Comparison of ENCODE assay signal across 8 cellular contexts in genomic region chr7:29194206-29194593, GRCh38. TPM values are rescaled to one million over a fixed set of nuclear protein-coding genes. Genes with fewer than 3 reads are reported as not detected.
A peak's percentile ranks its signal among the peaks of the same experiment; 100 is the strongest.
DNase-seq lines count a peak whose midpoint lies in the region; ATAC-seq and TF ChIP-seq lines count a peak whose summit lies in the region.

No MANE protein-coding gene starts in this region.

- H3K79me2 ChIP-seq in GM23338 (replicated peaks; ENCODE audit: insufficient read depth) (no peaks in the 10 kb centered on the region), PC-3 (ENCODE audit: low read length) (no peaks in the 10 kb centered on the region)

- H3K4me1 Mint-ChIP-seq in GM23338 = peaks cover 50% of the 10 kb centered on the region
- peaks cover 37 to 39% of the 10 kb centered on the region in 2 donors for H3K4me1 Mint-ChIP-seq in natural killer cell treated with Interleukin-12 subunit alpha and Interleukin-12 subunit beta and Interleukin-15 and Interleukin-18, amount 100 ng/mL, for 72 hours (ENCODE audit: low read depth in 2 of 2)

- ATAC-seq in GM23338 (peak; percentile 39), PC-3 (peak; percentile 9), HG02981 (IDR thresholded peaks at IDR 0.05; ENCODE audit: unreplicated experiment) (no peak)
- peak in 1 of 2 donors; percentile 2 for ATAC-seq in natural killer cell treated with Interleukin-12 subunit alpha and Interleukin-12 subunit beta and Interleukin-15 and Interleukin-18, amount 100 ng/mL, for 72 hours

- H3K27ac Mint-ChIP-seq in GM23338 = no peak overlapping the region
- no peak overlapping the region for H3K27ac Mint-ChIP-seq in natural killer cell treated with Interleukin-12 subunit alpha and Interleukin-12 subunit beta and Interleukin-15 and Interleukin-18, amount 100 ng/mL, for 72 hours

- TF ChIP-seq CTCF in GM23338 (conservative IDR thresholded peaks at IDR 0.05; ENCODE audit: low read depth in 2 of 2) (no peak), PC-3 (conservative IDR thresholded peaks at IDR 0.05; ENCODE audit: low read depth, low read length) (no peak), epithelial cell of proximal tubule (conservative IDR thresholded peaks at IDR 0.05; ENCODE audit: low read depth, low read length) (no peak)

- peaks cover 79% of the 10 kb centered on the region for H3K27me3 ChIP-seq in GM23338 (ENCODE audit: insufficient read depth)
- no peaks in the 10 kb centered on the region for H3K27me3 ChIP-seq in PC-3 (ENCODE audit: low read length)

- DNase-seq in GM23338 (ENCODE audit: low spot score) (peak; percentile 62), PC-3 (no peak), epithelial cell of proximal tubule (ENCODE audit: low read depth) (no peak), DMS153 treated with DMSO at 0.1 percent for 48 hours (lab: John Stamatoyannopoulos, UW; ENCODE audit: unreplicated experiment) (no peak), cerebellar nuclear complex (lab: John Stamatoyannopoulos, UW) (no peak), NOMO-1 (lab: John Stamatoyannopoulos, UW; ENCODE audit: unreplicated experiment in 2 of 2) (no peak)
- DNase-seq in natural killer cell treated with Interleukin-12 subunit alpha and Interleukin-12 subunit beta and Interleukin-15 and Interleukin-18, amount 100 ng/mL, for 72 hours (ENCODE audit: low spot score) = no peak

- H2AFZ ChIP-seq in GM23338 (0 out of 2 replicates have a peak overlapping the region, but pooled peaks have one; percentile 50), PC-3 (ENCODE audit: low read length) (peak overlapping the region; percentile 93)

- no TSS peak for BruUV-seq in PC-3 (replicated peaks; lab: Mats Ljungman, UMichigan)

- no peak overlapping the region for H3K27ac ChIP-seq in GM23338 (ENCODE audit: low read depth)
- H3K27ac ChIP-seq in PC-3 (ENCODE audit: low read length) = no peak overlapping the region

- CTCF ChIA-PET in PC-3 (lab: Charles Lee) = no interaction called here

- no peaks in the 10 kb centered on the region for H3F3A ChIP-seq in GM23338 (replicated peaks; ENCODE audit: low read depth)
- H3F3A ChIP-seq in PC-3 (ENCODE audit: low read length, unreplicated experiment) = no peaks in the 10 kb centered on the region

- H3K27me3 Mint-ChIP-seq in GM23338 (ENCODE audit: insufficient read depth, low read depth, poor library complexity) = peaks cover 61% of the 10 kb centered on the region
- peaks cover 15 to 18% of the 10 kb centered on the region in 2 donors for H3K27me3 Mint-ChIP-seq in natural killer cell treated with Interleukin-12 subunit alpha and Interleukin-12 subunit beta and Interleukin-15 and Interleukin-18, amount 100 ng/mL, for 72 hours

- intact Hi-C loops in PC-3 (cut with micrococcal nuclease) = loop anchor here (10.0 kb wide), 1 partner anchor 411 kb away; no protein-coding TSS in a partner anchor

- H3K36me3 ChIP-seq in GM23338 (ENCODE audit: insufficient read depth) = no peaks in the 10 kb centered on the region
- H3K36me3 ChIP-seq in PC-3 (ENCODE audit: low read depth, low read length) = no peaks in the 10 kb centered on the region

- peaks cover 47% of the 10 kb centered on the region for H3K4me1 ChIP-seq in GM23338 (ENCODE audit: insufficient read depth)
- peaks cover 18% of the 10 kb centered on the region for H3K4me1 ChIP-seq in PC-3 (ENCODE audit: insufficient read depth, low read length)

- H3K9me3 ChIP-seq in PC-3 (ENCODE audit: low read length) = no peaks in the 10 kb centered on the region

- H3K9me2 ChIP-seq in GM23338 (ENCODE audit: insufficient read depth) = no peaks in the 10 kb centered on the region
- H3K9me2 ChIP-seq in PC-3 (replicated peaks; ENCODE audit: low read length) = no peaks in the 10 kb centered on the region

- H3K36me3 Mint-ChIP-seq in GM23338 (ENCODE audit: low read depth) = no peaks in the 10 kb centered on the region; the same call in 2 of the 3 replicates
- no peaks in the 10 kb centered on the region for H3K36me3 Mint-ChIP-seq in natural killer cell treated with Interleukin-12 subunit alpha and Interleukin-12 subunit beta and Interleukin-15 and Interleukin-18, amount 100 ng/mL, for 72 hours

- H4K20me1 ChIP-seq in GM23338 (replicated peaks; ENCODE audit: insufficient read depth) (no peaks in the 10 kb centered on the region), PC-3 (ENCODE audit: low read length) (no peaks in the 10 kb centered on the region)

- H3K4me2 ChIP-seq in GM23338 = peak overlapping the region; percentile 88
- peak overlapping the region; percentile 92 for H3K4me2 ChIP-seq in PC-3 (ENCODE audit: low read length)

- peak overlapping the region; percentile 74 for H3K4me3 Mint-ChIP-seq in GM23338
- peak overlapping the region; percentile 92 for H3K4me3 Mint-ChIP-seq in natural killer cell treated with Interleukin-12 subunit alpha and Interleukin-12 subunit beta and Interleukin-15 and Interleukin-18, amount 100 ng/mL, for 72 hours

- H3K9ac ChIP-seq in PC-3 (ENCODE audit: low read length) = peak overlapping the region; percentile 47

- H3K4me3 ChIP-seq in GM23338 = peak overlapping the region; percentile 76
- peak overlapping the region; percentile 93 for H3K4me3 ChIP-seq in PC-3 (ENCODE audit: low read length)
- H3K4me3 ChIP-seq in epithelial cell of proximal tubule (ENCODE audit: low read depth, low read length) = peak overlapping the region; percentile 71

- no peaks in the 10 kb centered on the region for H3K9me3 Mint-ChIP-seq in GM23338
- no peaks in the 10 kb centered on the region for H3K9me3 Mint-ChIP-seq in natural killer cell treated with Interleukin-12 subunit alpha and Interleukin-12 subunit beta and Interleukin-15 and Interleukin-18, amount 100 ng/mL, for 72 hours

- POLR2A ChIA-PET in PC-3 (lab: Charles Lee; ENCODE audit: unreplicated experiment) = no interaction called here

RNA-seq across cellular contexts. Expression of gene CHN2, which starts 0.4 kb away (rescaled TPM):
- total RNA-seq in GM23338 (2014; rRNA removed; shearing (Covaris generic)) = 7.5 and 8.8 TPM in 2 replicates
- 6.1 and 9.2 TPM in 2 replicates for polyA plus RNA-seq in GM23338 (2016; fragmentation: Nextera tagmentation; extraction: Ambion mirVana)
- total RNA-seq in PC-3 (2014; rRNA removed) (3.1 and 7.7 TPM in 2 replicates), epithelial cell of proximal tubule (0.35 and 5.1 TPM in 2 replicates)
- total RNA-seq in natural killer cell treated with Interleukin-12 subunit alpha and Interleukin-12 subunit beta and Interleukin-15 and Interleukin-18, amount 100 ng/mL, for 72 hours = 1 to 10 TPM in 1 of 2 donors, under 1 TPM in 1; 0.70 to 2.1 TPM

RNA-seq across cellular contexts. Expression of gene CPVL, which starts 47.9 kb away (rescaled TPM):
- 33.3 and 37.8 TPM in 2 replicates for total RNA-seq in GM23338 (2014; rRNA removed; shearing (Covaris generic))
- 31.9 and 36.5 TPM in 2 replicates for polyA plus RNA-seq in GM23338 (2016; fragmentation: Nextera tagmentation; extraction: Ambion mirVana)
- total RNA-seq in PC-3 (2014; rRNA removed) (14.7 and 15.3 TPM in 2 replicates), epithelial cell of proximal tubule (12.0 and 31.3 TPM in 2 replicates)
- total RNA-seq in natural killer cell treated with Interleukin-12 subunit alpha and Interleukin-12 subunit beta and Interleukin-15 and Interleukin-18, amount 100 ng/mL, for 72 hours = 1 to 10 TPM in 1 of 2 donors, not detected in 1; 1.4 TPM
